Comparison of ENCODE assay signal across 8 cellular contexts in genomic region chr5:759111-759741, GRCh38. TPM values are rescaled to one million over a fixed set of nuclear protein-coding genes. Genes with fewer than 3 reads are reported as not detected.
DNase-seq lines count a peak whose midpoint lies in the region; ATAC-seq and TF ChIP-seq lines count a peak whose summit lies in the region.

No MANE protein-coding gene starts in this region.

- ATAC-seq in SK-N-SH treated with all-trans-retinoic acid at 6 μM for 48 hours (no peak), GM21423 (IDR thresholded peaks at IDR 0.05; ENCODE audit: unreplicated experiment) (no peak), HG02678 (IDR thresholded peaks at IDR 0.05; ENCODE audit: unreplicated experiment) (no peak)
- ATAC-seq in stimulated activated naive CD8-positive, alpha-beta T cell treated with anti-CD3 and anti-CD28 coated beads, Interleukin-15, Interleukin-2, amounts not matched to agents 100 U/mL and 50 U/mL, for 24 hours, result peak; percentile 37

- no peaks in the 10 kb centered on the region for H4K20me1 ChIP-seq in SK-N-SH (ENCODE audit: insufficient read depth)

- H3K9ac ChIP-seq in SK-N-SH, result no peak overlapping the region

- H3F3A ChIP-seq in SK-N-SH (replicated peaks; ENCODE audit: insufficient read depth), result no peaks in the 10 kb centered on the region

- no peak overlapping the region for H3K4me2 ChIP-seq in SK-N-SH

- no peak overlapping the region for H3K27ac ChIP-seq in SK-N-SH (ENCODE audit: low read depth in 2 of 2, low read length in 1 of 2)

- no peak overlapping the region for H3K4me3 ChIP-seq in SK-N-SH (ENCODE audit: low read depth in 2 of 2, low read length in 1 of 2)

- WGBS in SK-N-SH (ENCODE audit: low lambda C conversion rate), result 61% methylated on average over 33 of the region's 33 CpGs

- POLR2A ChIA-PET in SK-N-SH (lab: Yijun Ruan, JAX), result no interaction called here

- no peaks in the 10 kb centered on the region for H3K36me3 ChIP-seq in SK-N-SH (replicated peaks in 1 of 2; ENCODE audit: control insufficient read depth in 1 of 2, insufficient read depth in 2 of 2, low read length in 1 of 2)

- H3K9me3 ChIP-seq in SK-N-SH, result no peaks in the 10 kb centered on the region

- DNase-seq in SK-N-SH (peak; percentile 58), iPS-NIHi11 (ENCODE audit: low spot score) (peak; percentile 41), D341Med (ENCODE audit: low spot score) (no peak)
- DNase-seq in activated T-cell treated with anti-CD3 and anti-CD28 coated beads, Interleukin-2, amount 50 U/mL, for 48 hours, result peak; percentile 46 to 51
- peak; percentile 51 for DNase-seq in stimulated activated naive CD8-positive, alpha-beta T cell treated with anti-CD3 and anti-CD28 coated beads, Interleukin-15, Interleukin-2, amounts not matched to agents 100 U/mL and 50 U/mL, for 24 hours

- H3K27me3 ChIP-seq in SK-N-SH (ENCODE audit: insufficient read depth), result no peaks in the 10 kb centered on the region; the same call in 1 of the 2 replicates

- H3K9me2 ChIP-seq in SK-N-SH, result no peaks in the 10 kb centered on the region

- no peak overlapping the region for H2AFZ ChIP-seq in SK-N-SH (ENCODE audit: low read depth)

- no peaks in the 10 kb centered on the region for H3K79me2 ChIP-seq in SK-N-SH (ENCODE audit: insufficient read depth)

- peaks cover 0 to 16% of the 10 kb centered on the region in 2 experiments; a peak in 1 of 4 replicates for H3K4me1 ChIP-seq in SK-N-SH (ENCODE audit: control insufficient read depth in 1 of 2, insufficient read depth in 2 of 2, low read depth in 1 of 2, low read length in 1 of 2)

- CTCF ChIA-PET in SK-N-SH (lab: Yijun Ruan, JAX), result interaction anchor here (1.1 to 2.1 kb wide), 3 partner anchors 85 to 144 kb away, joined by 4 to 7 read pairs (median 5); no protein-coding TSS in a partner anchor

- no peak for TF ChIP-seq RAD21 in SK-N-SH (IDR thresholded peaks at IDR 0.05; ENCODE audit: low read length)

- no peak for TF ChIP-seq CTCF in SK-N-SH (IDR thresholded peaks at IDR 0.05)

- TF ChIP-seq EP300 in SK-N-SH (IDR thresholded peaks at IDR 0.05; ENCODE audit: borderline replicate concordance in 1 of 2, low read depth in 1 of 2, low read length in 1 of 2), result no peak

TF ChIP-seq in SK-N-SH, 30 proteins besides CTCF, POLR2A, EP300 and RAD21 (continues in another document):
- TF ChIP-seq YY1 (IDR thresholded peaks at IDR 0.05; ENCODE audit: low read depth) (no peak), MAX (IDR thresholded peaks at IDR 0.05; ENCODE audit: low read depth) (no peak), REST (IDR thresholded peaks at IDR 0.05; ENCODE audit: low read depth, low read length) (no peak), ZBTB33 (IDR thresholded peaks at IDR 0.05; ENCODE audit: borderline replicate concordance, low read depth) (no peak)

TF ChIP-seq in SK-N-SH treated with all-trans-retinoic acid at 6 μM for 48 hours, 23 proteins besides CTCF, POLR2A, EP300 and RAD21:
- TF ChIP-seq BACH2 (CRISPR knock-in tag; IDR thresholded peaks at IDR 0.05; ENCODE audit: borderline replicate concordance), result no peak
- TF ChIP-seq ZFP3 (CRISPR knock-in tag; IDR thresholded peaks at IDR 0.05), result no peak
- TF ChIP-seq PPARA (CRISPR knock-in tag; IDR thresholded peaks at IDR 0.05; ENCODE audit: borderline replicate concordance), result no peak
- no peak for TF ChIP-seq PATZ1 (CRISPR knock-in tag; IDR thresholded peaks at IDR 0.05; ENCODE audit: borderline replicate concordance)
- TF ChIP-seq ARNTL (CRISPR knock-in tag; IDR thresholded peaks at IDR 0.05; ENCODE audit: borderline replicate concordance, low read depth), result no peak
- TF ChIP-seq ZFP30 (CRISPR knock-in tag; IDR thresholded peaks at IDR 0.05), result no peak

RNA-seq across cellular contexts. Expression of gene ZDHHC11B, which starts 25.3 kb away (rescaled TPM):
- polyA plus RNA-seq in SK-N-SH (2012; rRNA removed), result not detected in 2 replicates
- polyA plus RNA-seq in SK-N-SH (2012; cell fraction: cytosol; rRNA removed), result 0.01 TPM in 1 of 2 replicates, not detected in the other
- 0.05 and 0.17 TPM in 2 replicates for polyA plus RNA-seq in SK-N-SH (2012; cell fraction: nucleus; rRNA removed)
